In genomic region chr11:2730323-2731284, GRCh38 we compare ENCODE assay signal across 1 cellular context.
TF ChIP-seq lines count a peak whose summit lies in the region.

No MANE protein-coding gene starts in this region.

TF ChIP-seq in HepG2, 621 proteins besides CTCF, POLR2A, EP300 and RAD21 (continued from another document and continues in another):
- TF ChIP-seq PAX8 (CRISPR knock-in tag; IDR thresholded peaks at IDR 0.05; ENCODE audit: borderline replicate concordance) (no peak), BCL3 (CRISPR knock-in tag; IDR thresholded peaks at IDR 0.05) (0 out of 2 replicates have a peak, but pooled peaks have one; percentile 23), SCMH1 (CRISPR knock-in tag; IDR thresholded peaks at IDR 0.05; ENCODE audit: borderline replicate concordance) (no peak), BORCS8-MEF2B (CRISPR knock-in tag; IDR thresholded peaks at IDR 0.05) (peak; percentile 7; the same call in 1 of the 2 replicates), TAF15 (IDR thresholded peaks at IDR 0.05; ENCODE audit: low read depth, low read length, poor library complexity, severe bottlenecking) (no peak), ZNF549 (CRISPR knock-in tag; IDR thresholded peaks at IDR 0.05) (no peak), TEAD2 (CRISPR knock-in tag; IDR thresholded peaks at IDR 0.05) (no peak), ZNF800 (CRISPR knock-in tag; IDR thresholded peaks at IDR 0.05) (0 out of 2 replicates have a peak, but pooled peaks have one; percentile 3), POLR2AphosphoS5 (IDR thresholded peaks at IDR 0.05; ENCODE audit: low read depth, low read length) (no peak; the same call in 1 of the 2 replicates), HIC2 (CRISPR knock-in tag; IDR thresholded peaks at IDR 0.05; ENCODE audit: low read depth) (peak; percentile 96), ZBED4 (CRISPR knock-in tag; IDR thresholded peaks at IDR 0.05; ENCODE audit: borderline replicate concordance) (peak; percentile 32; the same call in 1 of the 2 replicates), HNF4G (IDR thresholded peaks at IDR 0.05; ENCODE audit: borderline replicate concordance, low read depth, low read length) (peak; percentile 92), HNF4G (CRISPR knock-in tag; IDR thresholded peaks at IDR 0.05; ENCODE audit: borderline replicate concordance, low read depth) (peak; percentile 88; the same call in 1 of the 2 replicates), SALL2 (CRISPR knock-in tag; IDR thresholded peaks at IDR 0.05) (0 out of 2 replicates have a peak, but pooled peaks have one; percentile 21), ZZZ3 (CRISPR knock-in tag; IDR thresholded peaks at IDR 0.05; ENCODE audit: borderline replicate concordance) (no peak), ZNF775 (CRISPR knock-in tag; IDR thresholded peaks at IDR 0.05; ENCODE audit: borderline replicate concordance) (no peak), NKX3-1 (CRISPR knock-in tag; IDR thresholded peaks at IDR 0.05) (peak; percentile 36; the same call in 1 of the 2 replicates), ZNF652 (CRISPR knock-in tag; IDR thresholded peaks at IDR 0.05; ENCODE audit: borderline replicate concordance, low read depth) (no peak), ZNF282 (IDR thresholded peaks at IDR 0.05; ENCODE audit: partially characterized antibody) (no peak), CBX1 (IDR thresholded peaks at IDR 0.05; ENCODE audit: low read depth) (no peak), PRDM15 (CRISPR knock-in tag; IDR thresholded peaks at IDR 0.05) (no peak), KDM4B (CRISPR knock-in tag; IDR thresholded peaks at IDR 0.05) (no peak), FOXP1 (IDR thresholded peaks at IDR 0.05) (no peak), FOXP1 (CRISPR knock-in tag; IDR thresholded peaks at IDR 0.05) (peak; percentile 56; the same call in 1 of the 2 replicates), ZNF782 (CRISPR knock-in tag; IDR thresholded peaks at IDR 0.05; ENCODE audit: borderline replicate concordance) (no peak), ZNF333 (CRISPR knock-in tag; IDR thresholded peaks at IDR 0.05; ENCODE audit: borderline replicate concordance) (peak; percentile 49; the same call in 1 of the 2 replicates), IRX3 (CRISPR knock-in tag; IDR thresholded peaks at IDR 0.05; ENCODE audit: borderline replicate concordance, low read depth) (no peak), JUN (CRISPR knock-in tag; IDR thresholded peaks at IDR 0.05) (no peak), PREB (CRISPR knock-in tag; IDR thresholded peaks at IDR 0.05) (no peak), MEIS1 (CRISPR knock-in tag; IDR thresholded peaks at IDR 0.05; ENCODE audit: borderline replicate concordance) (no peak), ZNF329 (CRISPR knock-in tag; IDR thresholded peaks at IDR 0.05; ENCODE audit: low read depth) (no peak; the same call in none of the 2 replicates), ZBTB3 (CRISPR knock-in tag; IDR thresholded peaks at IDR 0.05; ENCODE audit: borderline replicate concordance, low read depth) (no peak; the same call in 1 of the 2 replicates), MED13 (CRISPR knock-in tag; IDR thresholded peaks at IDR 0.05) (no peak), E2F2 (CRISPR knock-in tag; IDR thresholded peaks at IDR 0.05; ENCODE audit: borderline replicate concordance) (peak; percentile 47; the same call in 1 of the 2 replicates), ZNF737 (CRISPR knock-in tag; IDR thresholded peaks at IDR 0.05; ENCODE audit: borderline replicate concordance) (no peak), ZNF556 (CRISPR knock-in tag; IDR thresholded peaks at IDR 0.05; ENCODE audit: borderline replicate concordance) (no peak), MTERF4 (CRISPR knock-in tag; IDR thresholded peaks at IDR 0.05) (0 out of 2 replicates have a peak, but pooled peaks have one; percentile 63), SRSF1 (optimal IDR thresholded peaks at IDR 0.05; ENCODE audit: low read depth, low read length) (peak; percentile 27), ATM (IDR thresholded peaks at IDR 0.05; ENCODE audit: borderline replicate concordance) (no peak), ZNF547 (CRISPR knock-in tag; IDR thresholded peaks at IDR 0.05) (peak; percentile 95), REL (CRISPR knock-in tag; conservative IDR thresholded peaks at IDR 0.05) (no peak), NR2C2 (CRISPR knock-in tag; IDR thresholded peaks at IDR 0.05; ENCODE audit: borderline replicate concordance) (peak; percentile 59; the same call in 1 of the 2 replicates), GABPB1 (CRISPR knock-in tag; IDR thresholded peaks at IDR 0.05) (peak; percentile 17), ZC3H4 (CRISPR knock-in tag; IDR thresholded peaks at IDR 0.05; ENCODE audit: borderline replicate concordance) (no peak; the same call in 1 of the 2 replicates), ZSCAN30 (CRISPR knock-in tag; IDR thresholded peaks at IDR 0.05) (no peak), ZNF570 (CRISPR knock-in tag; IDR thresholded peaks at IDR 0.05; ENCODE audit: borderline replicate concordance) (no peak), ZBTB43 (CRISPR knock-in tag; conservative IDR thresholded peaks at IDR 0.05) (peak; percentile 26; the same call in 1 of the 2 replicates), JARID2 (CRISPR knock-in tag; IDR thresholded peaks at IDR 0.05; ENCODE audit: insufficient replicate concordance) (no peak), JUND (CRISPR knock-in tag; IDR thresholded peaks at IDR 0.05) (no peak)
